Comparison of ENCODE assay signal across 18 cellular contexts in the genomic region with DNA sequence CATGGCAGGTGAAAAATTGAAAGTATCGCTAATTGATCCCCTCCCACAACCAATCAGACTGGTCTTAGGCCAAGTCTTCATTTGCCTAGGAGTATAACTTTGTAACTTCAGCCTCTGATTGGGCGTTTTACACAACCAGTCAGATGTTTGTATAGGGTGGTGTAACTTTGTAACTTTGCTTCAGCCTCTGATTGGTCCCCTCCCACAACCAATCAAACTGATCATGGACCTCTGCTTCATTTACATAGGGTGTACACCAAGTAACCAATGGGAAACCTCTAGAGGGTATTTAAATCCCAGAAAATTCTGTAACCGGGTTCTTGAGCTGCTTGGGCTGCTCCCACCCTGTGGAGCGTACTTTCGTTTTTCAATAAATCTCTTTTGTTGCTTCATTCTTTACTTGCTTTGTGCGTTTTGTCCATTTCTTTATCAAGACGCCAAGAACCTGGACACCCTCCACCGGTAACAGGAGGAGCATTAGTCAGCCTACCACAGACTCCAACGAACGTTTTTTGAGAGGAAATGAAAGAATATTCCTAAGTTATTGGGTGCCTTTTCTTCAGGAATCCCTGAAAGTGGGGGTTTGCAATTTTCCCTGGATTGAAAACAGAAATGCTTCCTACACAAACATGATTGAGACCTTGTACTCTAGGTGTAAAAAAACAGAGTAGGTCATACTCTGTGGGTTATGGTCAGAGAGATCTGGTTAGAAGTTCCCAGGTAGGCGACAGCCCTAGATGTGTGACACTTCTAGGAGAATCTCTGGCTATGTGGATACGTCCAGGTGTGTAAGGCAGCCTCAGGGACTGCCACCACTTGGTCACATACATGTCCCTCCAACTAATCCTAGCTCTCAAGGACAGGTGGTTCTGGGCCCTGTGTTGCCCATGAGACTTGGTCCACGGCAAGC. TPM values are rescaled to one million over a fixed set of nuclear protein-coding genes. Genes with fewer than 3 reads are reported as not detected.
DNase-seq lines count a peak whose midpoint lies in the region; ATAC-seq and TF ChIP-seq lines count a peak whose summit lies in the region.
"Had no signal": no experiment of that assay in that cellular context is flagged by ENCODE, and none has a peak within 500 bp of the region (broad histone marks: within the 10 kb centered on the region; RNA-seq: fewer than 3 reads in every experiment).

No MANE protein-coding gene starts in this region.

- TF ChIP-seq RAD21 in liver (IDR thresholded peaks at IDR 0.05): no peak

- no peak for ATAC-seq in activated T-helper 17 cell treated with anti-CD3 and anti-CD28 coated beads, Interleukin-2, amount 50 U/mL, for 72 hours (replicated peaks)
- ATAC-seq in HG03442 (IDR thresholded peaks at IDR 0.05; ENCODE audit: unreplicated experiment) (no peak), HG03342 (IDR thresholded peaks at IDR 0.05; ENCODE audit: unreplicated experiment) (no peak)
- ATAC-seq: sciatic nerve; stimulated activated naive CD8-positive, alpha-beta T cell treated with anti-CD3 and anti-CD28 coated beads, Interleukin-15, amount 100 ng/mL, for 72 hours; upper lobe of right lung had no signal

- H3K27ac Mint-ChIP-seq in activated T-helper 17 cell treated with anti-CD3 and anti-CD28 coated beads, Interleukin-2, amount 50 U/mL, for 72 hours: peak overlapping the region; percentile 29
- H3K27ac Mint-ChIP-seq: activated naive CD4-positive, alpha-beta T cell treated with anti-CD3 and anti-CD28 coated beads, Interleukin-2, amount 10 ng/mL, durations not matched to agents 7 days and 5 days; dendritic cell treated with granulocyte-macrophage colony-stimulating factor and Interleukin-4, amounts not matched to agents 40 ng/mL and 50 ng/mL, for 4 days had no signal

- peaks cover 31% of the 10 kb centered on the region for H3K4me1 ChIP-seq in HUES6 (ENCODE audit: control insufficient read depth, insufficient read depth, low read length)
- peaks cover 0 to 18% (median 6%) of the 10 kb centered on the region in 4 donors for H3K4me1 ChIP-seq in liver (ENCODE audit: control insufficient read depth in 4 of 4, insufficient read depth in 4 of 4, low read length in 3 of 4)
- H3K4me1 ChIP-seq: upper lobe of right lung had no signal

- H3K36me3 Mint-ChIP-seq in activated T-helper 17 cell treated with anti-CD3 and anti-CD28 coated beads, Interleukin-2, amount 50 U/mL, for 72 hours (ENCODE audit: low read depth): peaks cover 12% of the 10 kb centered on the region

- WGBS in liver: 67% methylated on average over 13 of the region's 13 CpGs

- H3K4me3 Mint-ChIP-seq in activated T-helper 17 cell treated with anti-CD3 and anti-CD28 coated beads, Interleukin-2, amount 50 U/mL, for 72 hours: peak overlapping the region; percentile 36
- H3K4me3 Mint-ChIP-seq: activated naive CD4-positive, alpha-beta T cell treated with anti-CD3 and anti-CD28 coated beads, Interleukin-2, amount 10 ng/mL, durations not matched to agents 7 days and 5 days; dendritic cell treated with granulocyte-macrophage colony-stimulating factor and Interleukin-4, amounts not matched to agents 40 ng/mL and 50 ng/mL, for 4 days had no signal

- H3K27me3 Mint-ChIP-seq in activated T-helper 17 cell treated with anti-CD3 and anti-CD28 coated beads, Interleukin-2, amount 50 U/mL, for 72 hours: no peaks in the 10 kb centered on the region
- H3K27me3 Mint-ChIP-seq: activated naive CD4-positive, alpha-beta T cell treated with anti-CD3 and anti-CD28 coated beads, Interleukin-2, amount 10 ng/mL, durations not matched to agents 7 days and 5 days; stimulated activated naive CD8-positive, alpha-beta T cell treated with anti-CD3 and anti-CD28 coated beads, Interleukin-15, amount 100 ng/mL, for 72 hours had no signal

- H3K27ac ChIP-seq in HUES6 (ENCODE audit: low read depth, low read length) (peak overlapping the region; percentile 58), liver (ENCODE audit: low read depth in 1 of 2, low read length in 2 of 2) (peak overlapping the region; percentile 7 to 47), brain microvascular endothelial cell (no peak overlapping the region)
- H3K27ac ChIP-seq: upper lobe of right lung had no signal

- peaks cover 12% of the 10 kb centered on the region for H3K4me1 Mint-ChIP-seq in activated T-helper 17 cell treated with anti-CD3 and anti-CD28 coated beads, Interleukin-2, amount 50 U/mL, for 72 hours

- in situ Hi-C loops in ACHN (cut with HindIII; ENCODE audit: low pct_ligation_motif_present, low pct_unique_long_range_greater_than_20kb, low sequenced_read_pairs): no loop called here
- in situ Hi-C loops in brain microvascular endothelial cell (cut with HindIII; ENCODE audit: low pct_ligation_motif_present, low sequenced_read_pairs): no loop called here

- H3K27me3 ChIP-seq in HUES6 (ENCODE audit: control insufficient read depth, insufficient read depth, low read length) (no peaks in the 10 kb centered on the region), liver (ENCODE audit: control insufficient read depth in 4 of 4, insufficient read depth in 4 of 4, low read length in 3 of 4) (no peaks in the 10 kb centered on the region), brain microvascular endothelial cell (replicated peaks) (no peaks in the 10 kb centered on the region)
- H3K27me3 ChIP-seq: upper lobe of right lung had no signal

- H3K4me3 ChIP-seq in HUES6 (ENCODE audit: low read depth, low read length) (no peak overlapping the region), liver (ENCODE audit: low read depth in 1 of 3, low read length in 3 of 3) (no peak overlapping the region), brain microvascular endothelial cell (ENCODE audit: low read depth, low read length) (no peak overlapping the region)
- H3K4me3 ChIP-seq: upper lobe of right lung had no signal

- H3K36me3 ChIP-seq in HUES6 (ENCODE audit: control insufficient read depth, insufficient read depth, low read length): peaks cover 16% of the 10 kb centered on the region
- peaks cover 0 to 11% (median 7%) of the 10 kb centered on the region in 4 donors for H3K36me3 ChIP-seq in liver (ENCODE audit: control insufficient read depth in 4 of 4, insufficient read depth in 3 of 4, low read depth in 1 of 4, low read length in 3 of 4)
- H3K36me3 ChIP-seq in brain microvascular endothelial cell (replicated peaks): peaks cover 2% of the 10 kb centered on the region

- peak; percentile 28 for DNase-seq in ACHN
- no peak for DNase-seq in brain microvascular endothelial cell
- DNase-seq in NCI-H2227 treated with DMSO at 0.1 percent for 48 hours (lab: John Stamatoyannopoulos, UW): no peak
- DNase-seq: activated CD4-positive, alpha-beta T cell treated with anti-CD3 and anti-CD28 coated beads, Interleukin-2, amount 50 U/mL, for 48 hours; activated naive CD4-positive, alpha-beta T cell treated with anti-CD3 and anti-CD28 coated beads, Interleukin-2, amount 10 ng/mL, durations not matched to agents 7 days and 5 days; EL; NCI-H1436 treated with DMSO at 0.1 percent for 48 hours; RPMI8226; stimulated activated CD4-positive, alpha-beta T cell treated with anti-CD3 and anti-CD28 coated beads, Interleukin-2, amount 100 ng/mL, for 24 hours; stimulated activated naive CD8-positive, alpha-beta T cell treated with anti-CD3 and anti-CD28 coated beads, Interleukin-15, amount 100 ng/mL, for 72 hours; upper lobe of right lung had no signal

- TF ChIP-seq CTCF in liver (IDR thresholded peaks at IDR 0.05; ENCODE audit: low read depth, low read length, missing input control): no peak
- no peak for TF ChIP-seq CTCF in brain microvascular endothelial cell (IDR thresholded peaks at IDR 0.05; ENCODE audit: low read depth, low read length, missing control alignments)

- H3K9me3 ChIP-seq in HUES6 (ENCODE audit: control insufficient read depth, insufficient read depth, low read depth, low read length) (peaks cover 12% of the 10 kb centered on the region), liver (ENCODE audit: control insufficient read depth in 4 of 4, low read length in 3 of 4) (no peaks in the 10 kb centered on the region)
- H3K9me3 ChIP-seq: upper lobe of right lung had no signal

- H3K9ac ChIP-seq in HUES6 (ENCODE audit: low read length) (peak overlapping the region; percentile 20), liver (ENCODE audit: low read depth in 1 of 2, low read length in 2 of 2) (no peak overlapping the region)

- H3K9me3 Mint-ChIP-seq in activated T-helper 17 cell treated with anti-CD3 and anti-CD28 coated beads, Interleukin-2, amount 50 U/mL, for 72 hours: no peaks in the 10 kb centered on the region
- H3K9me3 Mint-ChIP-seq: activated naive CD4-positive, alpha-beta T cell treated with anti-CD3 and anti-CD28 coated beads, Interleukin-2, amount 10 ng/mL, durations not matched to agents 7 days and 5 days; dendritic cell treated with granulocyte-macrophage colony-stimulating factor and Interleukin-4, amounts not matched to agents 40 ng/mL and 50 ng/mL, for 4 days; stimulated activated naive CD8-positive, alpha-beta T cell treated with anti-CD3 and anti-CD28 coated beads, Interleukin-15, amount 100 ng/mL, for 72 hours had no signal

TF ChIP-seq in liver, 16 proteins besides CTCF, POLR2A, EP300 and RAD21 (continues in another document):
- TF ChIP-seq, protein P1, sequence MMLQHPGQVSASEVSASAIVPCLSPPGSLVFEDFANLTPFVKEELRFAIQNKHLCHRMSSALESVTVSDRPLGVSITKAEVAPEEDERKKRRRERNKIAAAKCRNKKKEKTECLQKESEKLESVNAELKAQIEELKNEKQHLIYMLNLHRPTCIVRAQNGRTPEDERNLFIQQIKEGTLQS (IDR thresholded peaks at IDR 0.05): no peak
- TF ChIP-seq FOXA2 (IDR thresholded peaks at IDR 0.05) (no peak), TAF1 (conservative IDR thresholded peaks at IDR 0.05) (no peak), NR2F2 (IDR thresholded peaks at IDR 0.05) (no peak), JUND (IDR thresholded peaks at IDR 0.05) (no peak), FOXA1 (IDR thresholded peaks at IDR 0.05) (no peak), GABPA (IDR thresholded peaks at IDR 0.05 in 1 of 2, conservative IDR thresholded peaks at IDR 0.05 in 1 of 2) (no peak)

RNA-seq across cellular contexts. Expression of gene SACM1L, which starts 5.5 kb away (rescaled TPM):
- 10 to 100 TPM; 49.2 to 57.4 TPM for total RNA-seq in activated T-helper 17 cell treated with anti-CD3 and anti-CD28 coated beads, Interleukin-2, amount 50 U/mL, for 72 hours
- total RNA-seq in liver: 10 to 100 TPM; 25.5 to 35.5 TPM
- polyA plus RNA-seq in liver: 10 to 100 TPM; 12.2 to 15.5 TPM
